8 cellular contexts compared by ENCODE assay signal in the genomic region with DNA sequence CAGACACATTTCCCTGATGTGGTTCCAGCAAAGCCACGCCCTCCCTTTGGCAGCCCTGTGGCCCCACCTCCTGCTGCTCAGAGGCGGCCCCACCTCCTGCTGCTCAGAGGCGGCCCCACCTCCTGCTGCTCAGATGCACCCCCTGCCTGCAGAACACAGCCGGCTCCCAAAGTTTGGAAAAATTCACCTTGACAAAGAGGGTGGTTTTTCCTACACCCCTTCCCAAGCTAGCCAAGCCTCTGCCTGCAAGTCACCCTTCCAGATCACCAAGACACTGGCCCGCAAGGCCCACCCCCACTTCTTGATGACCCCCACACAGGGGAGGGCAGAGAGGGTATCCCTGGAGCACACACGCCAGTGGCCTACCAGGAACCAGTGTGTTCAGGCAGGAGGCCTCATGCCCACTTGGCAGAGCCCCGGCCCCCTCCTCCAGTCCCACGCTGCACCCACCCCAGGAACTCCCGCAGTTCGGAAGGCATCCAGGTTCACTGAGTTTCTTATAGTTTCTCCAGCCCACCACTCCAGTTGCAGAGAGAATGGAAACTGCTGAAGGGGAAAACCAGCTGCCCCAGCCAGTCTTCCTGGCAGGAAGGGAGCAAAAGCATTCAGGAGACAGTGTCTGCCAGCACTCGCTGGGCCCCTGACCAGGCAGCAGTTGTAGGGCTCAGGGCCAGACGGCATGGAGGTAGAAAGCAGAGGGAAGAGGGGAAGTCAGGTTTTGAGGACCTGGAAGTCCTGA. TPM values are rescaled to one million over a fixed set of nuclear protein-coding genes. Genes with fewer than 3 reads are reported as not detected.
DNase-seq lines count a peak whose midpoint lies in the region; ATAC-seq and TF ChIP-seq lines count a peak whose summit lies in the region.

No MANE protein-coding gene starts in this region.

- peaks cover 33% of the 10 kb centered on the region for H3K36me3 ChIP-seq in skeletal muscle satellite cell (ENCODE audit: insufficient read depth, low read length)

- H3K4me3 ChIP-seq in right cardiac atrium (ENCODE audit: low read length) (no peak overlapping the region), skeletal muscle satellite cell (ENCODE audit: low read length) (no peak overlapping the region)

- H3K27ac ChIP-seq in right cardiac atrium (ENCODE audit: low read length): peak overlapping the region; percentile 69

- TF ChIP-seq CTCF in GM12872 (IDR thresholded peaks at IDR 0.05; ENCODE audit: insufficient read depth, low read depth, low read length): peak; percentile 41; the same call in 2 of the 3 replicates

- H3K9me3 ChIP-seq in T-helper 17 cell (ENCODE audit: control insufficient read depth, low read length, poor library complexity, severe bottlenecking): no peaks in the 10 kb centered on the region
- no peaks in the 10 kb centered on the region for H3K9me3 ChIP-seq in right cardiac atrium (ENCODE audit: control insufficient read depth, low read length)
- H3K9me3 ChIP-seq in skeletal muscle satellite cell (replicated peaks; ENCODE audit: low read length): no peaks in the 10 kb centered on the region

- no peaks in the 10 kb centered on the region for H3K27me3 ChIP-seq in right cardiac atrium (ENCODE audit: control insufficient read depth, insufficient read depth)
- peaks cover 14% of the 10 kb centered on the region for H3K27me3 ChIP-seq in skeletal muscle satellite cell (ENCODE audit: control insufficient read depth, insufficient read depth, low read length)

- peak overlapping the region; percentile 51 for H3K4me2 ChIP-seq in skeletal muscle satellite cell (ENCODE audit: low read length)

- peak overlapping the region; percentile 100 for H3K27ac Mint-ChIP-seq in T-helper 17 cell

- DNase-seq in T-helper 17 cell (peak; percentile 30 to 73 (median 62)), amniotic stem cell (lab: John Stamatoyannopoulos, UW) (peak; percentile 81), right cardiac atrium (peak; percentile 86 to 96 (median 94)), NCI-H187 treated with DMSO at 0.1 percent for 48 hours (lab: John Stamatoyannopoulos, UW) (no peak)

- ATAC-seq in T-helper 17 cell: peak; percentile 69
- ATAC-seq in right cardiac atrium: peak; percentile 80 to 94
- no peak for ATAC-seq in HG02840 (IDR thresholded peaks at IDR 0.05; ENCODE audit: low FRiP score, unreplicated experiment)

- H3K27me3 Mint-ChIP-seq in T-helper 17 cell: no peaks in the 10 kb centered on the region

- no peak overlapping the region for H3K4me3 Mint-ChIP-seq in T-helper 17 cell

- WGBS in right cardiac atrium: 27% methylated on average over 12 of the region's 12 CpGs

- intact Hi-C loops in right cardiac atrium (cut with DNase I): no loop called here

- peak; percentile 90 for TF ChIP-seq EP300 in Ishikawa (IDR thresholded peaks at IDR 0.05; ENCODE audit: borderline replicate concordance)

- peaks cover 35% of the 10 kb centered on the region for H3K4me1 Mint-ChIP-seq in T-helper 17 cell

- H3K4me1 ChIP-seq in right cardiac atrium (ENCODE audit: control insufficient read depth, insufficient read depth, low read length) (peaks cover 6% of the 10 kb centered on the region), skeletal muscle satellite cell (ENCODE audit: control insufficient read depth, insufficient read depth, low read length) (peaks cover 36% of the 10 kb centered on the region)

- H3K36me3 Mint-ChIP-seq in T-helper 17 cell (ENCODE audit: low read depth): peaks cover 7% of the 10 kb centered on the region

- H3K9ac ChIP-seq in skeletal muscle satellite cell (ENCODE audit: low read depth, low read length): no peak overlapping the region

- peak; percentile 26; the same call in 1 of the 2 replicates for TF ChIP-seq RAD21 in Ishikawa (IDR thresholded peaks at IDR 0.05; ENCODE audit: low read depth)

TF ChIP-seq in Ishikawa, 13 proteins besides CTCF, POLR2A, EP300 and RAD21:
- TF ChIP-seq FOXM1 (IDR thresholded peaks at IDR 0.05; ENCODE audit: borderline replicate concordance, low read depth) (peak; percentile 85), TEAD4 (IDR thresholded peaks at IDR 0.05) (peak; percentile 81), CEBPB (IDR thresholded peaks at IDR 0.05) (no peak), NFIC (IDR thresholded peaks at IDR 0.05) (peak; percentile 78), TCF12 (IDR thresholded peaks at IDR 0.05; ENCODE audit: low read depth) (peak; percentile 72), TAF1 (IDR thresholded peaks at IDR 0.05; ENCODE audit: low read depth) (no peak; the same call in 1 of the 2 replicates), ZBTB7A (IDR thresholded peaks at IDR 0.05; ENCODE audit: low read depth) (peak; percentile 87)
- TF ChIP-seq, protein P1, sequence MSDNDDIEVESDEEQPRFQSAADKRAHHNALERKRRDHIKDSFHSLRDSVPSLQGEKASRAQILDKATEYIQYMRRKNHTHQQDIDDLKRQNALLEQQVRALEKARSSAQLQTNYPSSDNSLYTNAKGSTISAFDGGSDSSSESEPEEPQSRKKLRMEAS (IDR thresholded peaks at IDR 0.05): peak; percentile 17; the same call in 1 of the 2 replicates

RNA-seq across cellular contexts. Expression of gene HAPLN3, which starts 2.3 kb away (rescaled TPM):
- total RNA-seq in T-helper 17 cell (100 to 1,000 TPM; 103 to 105 TPM), right cardiac atrium (1 to 10 TPM; 1.6 to 2.8 (median 2.3) TPM)
- 2.0 TPM for polyA plus RNA-seq in right cardiac atrium
- 0.66 and 1.5 TPM in 2 replicates for total RNA-seq in skeletal muscle satellite cell (2012; rRNA removed)

RNA-seq across cellular contexts. Expression of gene MFGE8, which starts 15.6 kb away (rescaled TPM):
- total RNA-seq in T-helper 17 cell (10 to 100 TPM; 69.1 to 77.8 TPM), right cardiac atrium (100 to 1,000 TPM; 200 to 347 (median 278) TPM)
- 289 TPM for polyA plus RNA-seq in right cardiac atrium
- 67.9 and 118 TPM in 2 replicates for total RNA-seq in skeletal muscle satellite cell (2012; rRNA removed)

Comparison
In these comparisons a context has a peak if more than half of its experiments do, and no peak if none do; other contexts are left out.
1. RNA of gene HAPLN3, which starts 2.3 kb away (total RNA-seq): 103 to 105 TPM in T-helper 17 cell; 1.6 to 2.8 TPM in right cardiac atrium; every median in the first group is over 10 times any median in the second.